27 cellular contexts compared by ENCODE assay signal in genomic region chr9:3908731-3909130, GRCh38.
DNase-seq lines count a peak whose midpoint lies in the region; ATAC-seq, FAIRE-seq and TF ChIP-seq lines count a peak whose summit lies in the region.
"Had no signal": no experiment of that assay in that cellular context is flagged by ENCODE, and none has a peak within 500 bp of the region (broad histone marks: within the 10 kb centered on the region; RNA-seq: fewer than 3 reads in every experiment).

No MANE protein-coding gene starts in this region.

- no peak overlapping the region for H3K9ac ChIP-seq in GM23248
- H3K9ac ChIP-seq: parathyroid adenoma had no signal

- H3K27me3 ChIP-seq in GM23248 (replicated peaks; ENCODE audit: insufficient read depth) (no peaks in the 10 kb centered on the region), left ventricle myocardium inferior (ENCODE audit: low read depth) (no peaks in the 10 kb centered on the region)
- H3K27me3 ChIP-seq: gastroesophageal sphincter, right lobe of liver had no signal

- peak overlapping the region in 3 of 5 experiments; percentile 35 to 84 (median 56) for H3K27ac Mint-ChIP-seq in brain
- H3K27ac Mint-ChIP-seq in activated CD4-positive, alpha-beta T cell treated with anti-CD3 and anti-CD28 coated beads for 36 hours: no peak overlapping the region
- H3K27ac Mint-ChIP-seq: activated naive CD4-positive, alpha-beta T cell treated with anti-CD3 and anti-CD28 coated beads, Interleukin-2, amount 10 ng/mL, durations not matched to agents 7 days and 5 days; CD4-positive, alpha-beta T cell; effector memory CD8-positive, alpha-beta T cell; nephron; stimulated activated memory B cell treated with anti-CD40 and anti-IgM and Interleukin-4, amounts not matched to agents 10 μg/mL and 1 μg/mL and 100 μg/mL, for 72 hours had no signal

- peaks cover 29% of the 10 kb centered on the region for H3K4me1 Mint-ChIP-seq in brain
- peaks cover 6% of the 10 kb centered on the region for H3K4me1 Mint-ChIP-seq in activated CD4-positive, alpha-beta T cell treated with anti-CD3 and anti-CD28 coated beads for 36 hours
- H3K4me1 Mint-ChIP-seq: activated naive CD4-positive, alpha-beta T cell treated with anti-CD3 and anti-CD28 coated beads, Interleukin-2, amount 10 ng/mL, durations not matched to agents 7 days and 5 days; stimulated activated memory B cell treated with anti-CD40 and anti-IgM and Interleukin-4, amounts not matched to agents 10 μg/mL and 1 μg/mL and 100 μg/mL, for 72 hours had no signal

- no peaks in the 10 kb centered on the region for H4K20me1 ChIP-seq in GM23248 (ENCODE audit: insufficient read depth)

- POLR2A ChIA-PET in activated CD4-positive, alpha-beta T cell treated with anti-CD3 and anti-CD28 coated beads for 36 hours (lab: Charles Lee): no interaction called here

- no peaks in the 10 kb centered on the region for H3K36me3 Mint-ChIP-seq in brain
- no peaks in the 10 kb centered on the region for H3K36me3 Mint-ChIP-seq in activated CD4-positive, alpha-beta T cell treated with anti-CD3 and anti-CD28 coated beads for 36 hours (ENCODE audit: low read depth)
- H3K36me3 Mint-ChIP-seq: activated naive CD4-positive, alpha-beta T cell treated with anti-CD3 and anti-CD28 coated beads, Interleukin-2, amount 10 ng/mL, durations not matched to agents 7 days and 5 days; stimulated activated memory B cell treated with anti-CD40 and anti-IgM and Interleukin-4, amounts not matched to agents 10 μg/mL and 1 μg/mL and 100 μg/mL, for 72 hours had no signal

- no peaks in the 10 kb centered on the region for H3K9me2 ChIP-seq in GM23248 (ENCODE audit: insufficient read depth)

- in situ Hi-C loops in GM23248 (cut with MboI): no loop called here

- H3K4me2 ChIP-seq in GM23248 (ENCODE audit: unreplicated experiment): no peak overlapping the region

- no peak for FAIRE-seq in HTR-8/SVneo (lab: Jason Lieb, UNC)
- FAIRE-seq: H1 had no signal

- H3F3A ChIP-seq in GM23248 (ENCODE audit: insufficient read depth): peaks cover 37% of the 10 kb centered on the region

- ATAC-seq in HG03571 (IDR thresholded peaks at IDR 0.05; ENCODE audit: unreplicated experiment) (no peak), HG02884 (IDR thresholded peaks at IDR 0.05; ENCODE audit: unreplicated experiment) (no peak)
- ATAC-seq in activated CD4-positive, alpha-beta T cell treated with anti-CD3 and anti-CD28 coated beads for 36 hours: no peak
- ATAC-seq: effector memory CD8-positive, alpha-beta T cell; gastroesophageal sphincter; mucosa of descending colon; right lobe of liver; stimulated activated memory B cell treated with anti-CD40 and anti-IgM and Interleukin-4, amounts not matched to agents 10 μg/mL and 1 μg/mL and 100 μg/mL, for 72 hours had no signal

- H3K27ac ChIP-seq in GM23248: no peak overlapping the region
- peak overlapping the region; percentile 1 for H3K27ac ChIP-seq in left ventricle myocardium inferior (replicated peaks)
- H3K27ac ChIP-seq: gastroesophageal sphincter, parathyroid adenoma, right lobe of liver had no signal

- CTCF ChIA-PET in activated CD4-positive, alpha-beta T cell treated with anti-CD3 and anti-CD28 coated beads for 36 hours (lab: Charles Lee): no interaction called here

- no peak overlapping the region for H3K4me3 Mint-ChIP-seq in brain
- no peak overlapping the region for H3K4me3 Mint-ChIP-seq in activated CD4-positive, alpha-beta T cell treated with anti-CD3 and anti-CD28 coated beads for 36 hours
- H3K4me3 Mint-ChIP-seq: activated naive CD4-positive, alpha-beta T cell treated with anti-CD3 and anti-CD28 coated beads, Interleukin-2, amount 10 ng/mL, durations not matched to agents 7 days and 5 days; CD4-positive, alpha-beta T cell; effector memory CD8-positive, alpha-beta T cell; nephron; stimulated activated memory B cell treated with anti-CD40 and anti-IgM and Interleukin-4, amounts not matched to agents 10 μg/mL and 1 μg/mL and 100 μg/mL, for 72 hours had no signal

- WGBS in GM23248 (ENCODE audit: low coverage in 1 of 2, low lambda C conversion rate in 2 of 2, missing lambda C conversion rate in 2 of 2), 2 experiments: 37 to 38% methylated on average over 5 of the region's 5 CpGs

- no peak overlapping the region for H3K4me3 ChIP-seq in GM23248
- H3K4me3 ChIP-seq in left ventricle myocardium inferior: no peak overlapping the region
- H3K4me3 ChIP-seq: gastroesophageal sphincter, mucosa of descending colon, right lobe of liver had no signal

- TF ChIP-seq CTCF in brain (conservative IDR thresholded peaks at IDR 0.05) (no peak), left ventricle myocardium inferior (IDR thresholded peaks at IDR 0.05; ENCODE audit: borderline replicate concordance) (no peak)

- H2AFZ ChIP-seq in GM23248: no peak overlapping the region
- H2AFZ ChIP-seq: parathyroid adenoma had no signal

- peak; percentile 36 for DNase-seq in GM23248
- DNase-seq in left ventricle myocardium inferior: no peak
- peak; percentile 21 for DNase-seq in putamen (ENCODE audit: low spot score)
- DNase-seq in activated CD4-positive, alpha-beta T cell treated with anti-CD3 and anti-CD28 coated beads for 36 hours: no peak
- DNase-seq in HTR-8/SVneo (ENCODE audit: insufficient read length, low spot score): no peak
- DNase-seq: activated naive CD4-positive, alpha-beta T cell treated with anti-CD3 and anti-CD28 coated beads, Interleukin-2, amount 10 ng/mL, durations not matched to agents 7 days and 5 days; caudate nucleus; CD4-positive, alpha-beta T cell; cortex of kidney; effector memory CD8-positive, alpha-beta T cell; EL; mucosa of descending colon; NCI-H1092 treated with DMSO at 0.1 percent for 48 hours; NCI-H187 treated with DMSO at 0.1 percent for 48 hours; NCI-H2227 treated with DMSO at 0.1 percent for 48 hours; NCI-H69; right lobe of liver; SIG-M5; stimulated activated CD4-positive, alpha-beta T cell treated with anti-CD3 and anti-CD28 coated beads, Interleukin-4, amount 100 ng/mL, for 4 hours had no signal

- peaks cover 0 to 3% (median 0%) of the 10 kb centered on the region in 5 experiments for H3K9me3 Mint-ChIP-seq in brain
- no peaks in the 10 kb centered on the region for H3K9me3 Mint-ChIP-seq in activated CD4-positive, alpha-beta T cell treated with anti-CD3 and anti-CD28 coated beads for 36 hours (ENCODE audit: low read depth)
- H3K9me3 Mint-ChIP-seq: activated naive CD4-positive, alpha-beta T cell treated with anti-CD3 and anti-CD28 coated beads, Interleukin-2, amount 10 ng/mL, durations not matched to agents 7 days and 5 days; CD4-positive, alpha-beta T cell; effector memory CD8-positive, alpha-beta T cell; nephron; stimulated activated memory B cell treated with anti-CD40 and anti-IgM and Interleukin-4, amounts not matched to agents 10 μg/mL and 1 μg/mL and 100 μg/mL, for 72 hours had no signal

- intact Hi-C loops in left ventricle myocardium inferior (cut with micrococcal nuclease): no loop called here
- intact Hi-C loops in activated CD4-positive, alpha-beta T cell treated with anti-CD3 and anti-CD28 coated beads for 36 hours (cut with DNase I, micrococcal nuclease): no loop called here

- H3K36me3 ChIP-seq in GM23248 (ENCODE audit: low read depth) (no peaks in the 10 kb centered on the region), left ventricle myocardium inferior (no peaks in the 10 kb centered on the region)
- H3K36me3 ChIP-seq: gastroesophageal sphincter, right lobe of liver had no signal

- no peaks in the 10 kb centered on the region for H3K9me3 ChIP-seq in GM23248 (ENCODE audit: low read depth)
- H3K9me3 ChIP-seq in left ventricle myocardium inferior (replicated peaks): no peaks in the 10 kb centered on the region
- H3K9me3 ChIP-seq: gastroesophageal sphincter, mucosa of descending colon, right lobe of liver had no signal

- peaks cover 9% of the 10 kb centered on the region for H3K27me3 Mint-ChIP-seq in brain
- H3K27me3 Mint-ChIP-seq in activated CD4-positive, alpha-beta T cell treated with anti-CD3 and anti-CD28 coated beads for 36 hours: peaks cover 4% of the 10 kb centered on the region
- H3K27me3 Mint-ChIP-seq: activated naive CD4-positive, alpha-beta T cell treated with anti-CD3 and anti-CD28 coated beads, Interleukin-2, amount 10 ng/mL, durations not matched to agents 7 days and 5 days; CD4-positive, alpha-beta T cell; stimulated activated memory B cell treated with anti-CD40 and anti-IgM and Interleukin-4, amounts not matched to agents 10 μg/mL and 1 μg/mL and 100 μg/mL, for 72 hours had no signal

- peaks cover 60% of the 10 kb centered on the region for H3K4me1 ChIP-seq in GM23248 (ENCODE audit: insufficient read depth)
- no peaks in the 10 kb centered on the region for H3K4me1 ChIP-seq in left ventricle myocardium inferior
- H3K4me1 ChIP-seq: gastroesophageal sphincter, parathyroid adenoma had no signal

- H3K79me2 ChIP-seq in GM23248 (ENCODE audit: insufficient read depth): no peaks in the 10 kb centered on the region
- H3K79me2 ChIP-seq: parathyroid adenoma had no signal

Comparison
In these comparisons a context has a peak if more than half of its experiments do, and no peak if none do; other contexts are left out.
1. DNase-seq: peak in GM23248 (single experiment) and putamen (single experiment); none in left ventricle myocardium inferior (single experiment), activated CD4-positive, alpha-beta T cell treated with anti-CD3 and anti-CD28 coated beads for 36 hours (single experiment) and HTR-8/SVneo (single experiment).